Comparison of ENCODE assay signal across 1 cellular context in the genomic region with DNA sequence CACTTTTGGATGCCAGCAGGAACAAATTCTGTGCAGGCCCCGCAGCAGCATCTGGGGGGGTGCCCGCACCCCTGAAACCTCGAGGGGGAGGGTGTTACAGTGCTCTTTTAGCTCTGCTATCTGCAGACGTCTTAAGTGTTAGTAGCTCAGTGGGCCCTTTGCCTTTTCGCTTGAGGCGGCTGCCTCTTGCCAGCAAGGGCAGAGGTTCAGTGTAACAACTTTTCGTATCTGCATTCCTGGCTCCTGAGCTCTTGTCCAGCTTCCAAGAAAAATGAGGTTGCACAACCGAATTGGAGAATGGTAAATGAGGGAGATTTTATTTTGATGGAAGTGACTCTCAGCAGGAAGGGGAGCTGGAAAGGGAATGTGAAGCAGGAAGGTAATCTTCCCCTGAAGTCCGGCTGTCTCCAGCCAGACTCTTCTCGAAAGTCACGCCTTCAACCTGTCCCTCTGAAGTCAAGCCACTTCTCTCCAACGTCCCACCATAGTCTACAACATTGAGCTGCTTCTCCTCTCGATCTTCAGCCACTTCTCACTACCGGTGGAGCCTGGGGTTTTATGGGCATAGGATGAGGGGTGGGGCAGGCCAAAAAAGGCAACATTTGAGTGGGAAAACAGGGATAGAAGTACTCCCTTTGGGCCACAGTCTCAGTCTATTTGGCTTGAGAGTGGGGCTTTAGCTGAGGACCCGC.
TF ChIP-seq lines count a peak whose summit lies in the region.

No MANE protein-coding gene starts in this region.

TF ChIP-seq in IMR-90, 13 proteins besides CTCF, POLR2A, EP300 and RAD21:
- no peak for TF ChIP-seq MAFK (IDR thresholded peaks at IDR 0.05; ENCODE audit: low read depth, low read length)
- peak; percentile 88 for TF ChIP-seq CEBPB (IDR thresholded peaks at IDR 0.05; ENCODE audit: low read depth, low read length)
